ENCODE assay signal across 1 cellular context in the genomic region with DNA sequence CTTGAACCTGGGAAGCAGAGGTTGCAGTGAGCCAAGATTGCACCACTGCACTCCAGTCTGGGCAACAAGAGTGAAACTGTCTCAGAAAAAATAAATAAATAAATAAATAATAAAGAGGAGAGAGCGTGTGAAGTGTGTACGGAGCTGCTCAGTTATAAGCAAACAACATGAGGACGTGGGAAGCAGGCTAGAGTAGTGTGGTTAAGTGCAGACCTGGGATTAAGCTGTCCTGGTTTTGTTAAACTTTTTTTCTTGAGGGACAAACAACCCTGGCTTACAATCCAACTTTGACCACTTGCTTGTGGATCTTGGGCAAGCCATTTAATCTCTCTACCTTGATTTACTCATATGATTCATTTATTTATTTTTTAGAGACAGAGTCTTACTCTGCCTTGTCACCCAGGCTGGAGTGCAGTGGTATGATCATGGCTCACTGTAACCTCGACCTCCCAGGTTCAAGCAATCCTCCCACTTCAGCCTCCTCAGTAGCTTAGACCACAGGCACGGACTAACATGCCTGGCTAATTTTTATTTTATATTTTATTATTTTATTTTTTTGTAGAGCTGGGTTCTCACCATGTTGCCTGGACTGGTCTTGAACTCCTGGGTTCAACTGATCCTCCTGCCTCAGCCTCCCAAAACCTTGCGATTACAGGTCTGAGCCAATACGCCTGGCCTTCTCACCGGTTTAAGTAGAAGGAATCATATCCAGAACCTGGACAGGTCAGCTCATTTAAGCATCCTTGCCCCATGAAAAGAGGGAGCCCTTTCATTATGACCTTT.
TF ChIP-seq lines count a peak whose summit lies in the region.

No MANE protein-coding gene starts in this region.

TF ChIP-seq in GM12878, 131 proteins besides CTCF, POLR2A, EP300 and RAD21:
- peak; percentile 40; the same call in 1 of the 2 replicates for TF ChIP-seq GABPA (IDR thresholded peaks at IDR 0.05; ENCODE audit: low read depth)
- TF ChIP-seq, protein P1, sequence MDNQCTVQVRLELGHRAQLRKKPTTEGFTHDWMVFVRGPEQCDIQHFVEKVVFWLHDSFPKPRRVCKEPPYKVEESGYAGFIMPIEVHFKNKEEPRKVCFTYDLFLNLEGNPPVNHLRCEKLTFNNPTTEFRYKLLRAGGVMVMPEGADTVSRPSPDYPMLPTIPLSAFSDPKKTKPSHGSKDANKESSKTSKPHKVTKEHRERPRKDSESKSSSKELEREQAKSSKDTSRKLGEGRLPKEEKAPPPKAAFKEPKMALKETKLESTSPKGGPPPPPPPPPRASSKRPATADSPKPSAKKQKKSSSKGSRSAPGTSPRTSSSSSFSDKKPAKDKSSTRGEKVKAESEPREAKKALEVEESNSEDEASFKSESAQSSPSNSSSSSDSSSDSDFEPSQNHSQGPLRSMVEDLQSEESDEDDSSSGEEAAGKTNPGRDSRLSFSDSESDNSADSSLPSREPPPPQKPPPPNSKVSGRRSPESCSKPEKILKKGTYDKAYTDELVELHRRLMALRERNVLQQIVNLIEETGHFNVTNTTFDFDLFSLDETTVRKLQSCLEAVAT (IDR thresholded peaks at IDR 0.05): no peak
